In genomic region chr10:84994722-84995121, GRCh38 we compare ENCODE assay signal across 25 cellular contexts.
"Had no signal": no experiment of that assay in that cellular context is flagged by ENCODE, and none has a peak within 500 bp of the region (broad histone marks: within the 10 kb centered on the region; RNA-seq: fewer than 3 reads in every experiment).

No MANE protein-coding gene starts in this region.

- H3K9me3 Mint-ChIP-seq: natural killer cell treated with Interleukin-12 subunit alpha and Interleukin-12 subunit beta and Interleukin-15 and Interleukin-18, amount 100 ng/mL, for 72 hours; stimulated activated memory B cell treated with anti-CD40 and anti-IgM and Interleukin-4, amounts not matched to agents 10 μg/mL and 1 μg/mL and 100 μg/mL, for 72 hours; stimulated activated naive CD8-positive, alpha-beta T cell treated with anti-CD3 and anti-CD28 coated beads, Interleukin-15, amount 100 ng/mL, for 72 hours; type B pancreatic cell had no signal

- H3K4me3 Mint-ChIP-seq: memory B cell; naive thymus-derived CD4-positive, alpha-beta T cell; natural killer cell treated with Interleukin-12 subunit alpha and Interleukin-12 subunit beta and Interleukin-15 and Interleukin-18, amount 100 ng/mL, for 72 hours; stimulated activated memory B cell treated with anti-CD40 and anti-IgM and Interleukin-4, amounts not matched to agents 10 μg/mL and 1 μg/mL and 100 μg/mL, for 72 hours; stimulated activated naive CD8-positive, alpha-beta T cell treated with anti-CD3 and anti-CD28 coated beads, Interleukin-15, amount 100 ng/mL, for 72 hours; type B pancreatic cell had no signal

- H3K4me1 Mint-ChIP-seq: memory B cell; naive thymus-derived CD4-positive, alpha-beta T cell; stimulated activated memory B cell treated with anti-CD40 and anti-IgM and Interleukin-4, amounts not matched to agents 10 μg/mL and 1 μg/mL and 100 μg/mL, for 72 hours; stimulated activated naive CD8-positive, alpha-beta T cell treated with anti-CD3 and anti-CD28 coated beads, Interleukin-15, amount 100 ng/mL, for 72 hours had no signal

- H3K4me3 ChIP-seq: hepatocyte, left ventricle myocardium inferior, mucosa of descending colon, ovary, prostate gland, sigmoid colon, spleen, tibial nerve, uterus had no signal

- H3K27me3 Mint-ChIP-seq: memory B cell; naive thymus-derived CD4-positive, alpha-beta T cell; natural killer cell treated with Interleukin-12 subunit alpha and Interleukin-12 subunit beta and Interleukin-15 and Interleukin-18, amount 100 ng/mL, for 72 hours; stimulated activated memory B cell treated with anti-CD40 and anti-IgM and Interleukin-4, amounts not matched to agents 10 μg/mL and 1 μg/mL and 100 μg/mL, for 72 hours; stimulated activated naive CD8-positive, alpha-beta T cell treated with anti-CD3 and anti-CD28 coated beads, Interleukin-15, amount 100 ng/mL, for 72 hours; type B pancreatic cell had no signal

- H3K36me3 ChIP-seq: left ventricle myocardium inferior, ovary, prostate gland, sigmoid colon, spleen, tibial nerve, uterus had no signal

- H3K4me1 ChIP-seq: left ventricle myocardium inferior, prostate gland, sigmoid colon, spleen, tibial nerve, uterus had no signal

- H3K27me3 ChIP-seq: hepatocyte, ovary, tibial nerve, uterus had no signal

- DNase-seq: islet precursor cell; kidney glomerular epithelial cell; left colon; left ventricle myocardium inferior; midbrain; mucosa of descending colon; naive thymus-derived CD4-positive, alpha-beta T cell; ovary; retina; right cardiac atrium; sigmoid colon; small intestine; spleen; stimulated activated CD4-positive, alpha-beta T cell treated with anti-CD3 and anti-CD28 coated beads, Interleukin-4, amount 100 ng/mL, for 24 hours; stimulated activated naive CD4-positive, alpha-beta T cell treated with Interleukin-2 at 50 U/mL for 16 hours; stimulated activated naive CD8-positive, alpha-beta T cell treated with anti-CD3 and anti-CD28 coated beads, Interleukin-15, amount 100 ng/mL, for 72 hours; substantia nigra; uterus had no signal

- H3K9me3 ChIP-seq: left ventricle myocardium inferior, mucosa of descending colon, ovary, prostate gland, sigmoid colon, spleen, tibial nerve, uterus had no signal

- H3K27ac Mint-ChIP-seq: memory B cell; naive thymus-derived CD4-positive, alpha-beta T cell; natural killer cell treated with Interleukin-12 subunit alpha and Interleukin-12 subunit beta and Interleukin-15 and Interleukin-18, amount 100 ng/mL, for 72 hours; stimulated activated memory B cell treated with anti-CD40 and anti-IgM and Interleukin-4, amounts not matched to agents 10 μg/mL and 1 μg/mL and 100 μg/mL, for 72 hours; stimulated activated naive CD8-positive, alpha-beta T cell treated with anti-CD3 and anti-CD28 coated beads, Interleukin-15, amount 100 ng/mL, for 72 hours; type B pancreatic cell had no signal

- H3K27ac ChIP-seq: hepatocyte, left ventricle myocardium inferior, ovary, prostate gland, sigmoid colon, spleen, tibial nerve, uterus had no signal

- H3K36me3 Mint-ChIP-seq: memory B cell; naive thymus-derived CD4-positive, alpha-beta T cell; natural killer cell treated with Interleukin-12 subunit alpha and Interleukin-12 subunit beta and Interleukin-15 and Interleukin-18, amount 100 ng/mL, for 72 hours; stimulated activated memory B cell treated with anti-CD40 and anti-IgM and Interleukin-4, amounts not matched to agents 10 μg/mL and 1 μg/mL and 100 μg/mL, for 72 hours; type B pancreatic cell had no signal

- ATAC-seq: left colon; mucosa of descending colon; naive thymus-derived CD4-positive, alpha-beta T cell; natural killer cell treated with Interleukin-12 subunit alpha and Interleukin-12 subunit beta and Interleukin-15 and Interleukin-18, amount 100 ng/mL, for 72 hours; right cardiac atrium; stimulated activated memory B cell treated with anti-CD40 and anti-IgM and Interleukin-4, amounts not matched to agents 10 μg/mL and 1 μg/mL and 100 μg/mL, for 72 hours; stimulated activated naive CD8-positive, alpha-beta T cell treated with anti-CD3 and anti-CD28 coated beads, Interleukin-15, amount 100 ng/mL, for 72 hours had no signal
